Comparison of ENCODE assay signal across 7 cellular contexts in the genomic region with DNA sequence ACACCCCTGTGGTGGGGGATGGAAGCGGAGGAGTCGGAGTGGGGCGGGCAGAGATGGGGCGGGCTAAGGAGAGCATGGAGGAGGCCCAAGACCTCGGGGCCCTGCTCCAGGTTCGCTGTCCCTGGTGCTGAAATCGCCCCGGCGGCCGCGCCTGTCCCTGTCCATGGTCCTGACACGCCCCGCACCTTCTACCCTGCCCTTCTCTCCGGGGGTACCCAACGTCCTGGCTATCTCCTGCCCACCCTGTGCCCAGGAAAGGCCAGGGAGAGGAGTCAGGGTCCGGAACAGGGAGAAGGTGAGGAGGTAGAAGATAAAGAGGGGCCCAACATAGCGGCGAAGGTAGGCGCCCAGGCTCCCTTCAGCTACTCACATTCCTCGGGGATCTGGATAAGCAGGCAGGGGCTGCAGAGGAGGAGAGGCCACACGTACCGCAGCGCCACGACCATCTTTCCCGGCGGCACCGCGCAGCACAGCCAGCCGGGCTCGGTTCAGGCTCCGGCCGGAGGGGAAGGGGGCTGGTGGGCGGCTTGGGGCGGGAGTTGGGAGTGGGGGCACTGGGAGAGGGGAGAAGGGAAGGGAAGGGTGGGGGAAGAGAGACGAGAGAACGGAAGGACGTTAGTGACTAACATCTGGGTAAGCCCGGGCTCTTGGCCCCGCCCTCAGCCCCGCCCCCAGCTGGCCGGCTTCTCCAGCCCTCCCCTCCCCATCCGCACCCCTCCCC. TPM values are rescaled to one million over a fixed set of nuclear protein-coding genes. Genes with fewer than 3 reads are reported as not detected.
DNase-seq lines count a peak whose midpoint lies in the region; ATAC-seq, FAIRE-seq and TF ChIP-seq lines count a peak whose summit lies in the region.
"Had no signal": no experiment of that assay in that cellular context is flagged by ENCODE, and none has a peak within 500 bp of the region (broad histone marks: within the 10 kb centered on the region; RNA-seq: fewer than 3 reads in every experiment).

No MANE protein-coding gene starts in this region.

- TF ChIP-seq RAD21 in HepG2 (CRISPR knock-in tag; IDR thresholded peaks at IDR 0.05) = no peak

- H3K4me2 ChIP-seq in HepG2 (ENCODE audit: low read depth, low read length) = no peak overlapping the region

- in situ Hi-C loops in HepG2 (cut with HindIII; ENCODE audit: extremely low pct_ligation_motif_present, low pct_unique_long_range_greater_than_20kb) = no loop called here

- H2AFZ ChIP-seq in HepG2 (ENCODE audit: low read length) = no peak overlapping the region

- no TSS peak for BruUV-seq in HepG2 (replicated peaks; lab: Mats Ljungman, UMichigan)

- no peaks in the 10 kb centered on the region for H3K27me3 ChIP-seq in HepG2 (ENCODE audit: control insufficient read depth in 1 of 2, insufficient read depth in 2 of 2, low read length in 2 of 2)
- no peaks in the 10 kb centered on the region for H3K27me3 ChIP-seq in testis

- H3K9ac ChIP-seq in HepG2 (ENCODE audit: insufficient read depth, low read depth, low read length) = no peak overlapping the region

- POLR2A ChIA-PET in HepG2 (lab: Yijun Ruan, JAX) = no interaction called here

- WGBS in HepG2 (ENCODE audit: low lambda C conversion rate) = 54% methylated on average over 8 of the region's 42 CpGs
- WGBS in testis, 2 donors = 0 to 3% methylated on average over 2 to 42 of the region's 42 CpGs

- H3K27ac ChIP-seq in HepG2 (ENCODE audit: extremely low read length, insufficient read depth, low read length) (no peak overlapping the region), testis (no peak overlapping the region)

- TF ChIP-seq POLR2A in HepG2 (IDR thresholded peaks at IDR 0.05; ENCODE audit: insufficient read depth in 1 of 2, low read depth in 2 of 2, low read length in 2 of 2) = no peak
- TF ChIP-seq POLR2A in testis (IDR thresholded peaks at IDR 0.05) = no peak

- H3K4me3 ChIP-seq in HepG2 (replicated peaks in 1 of 3; ENCODE audit: insufficient read depth in 1 of 3, low read depth in 2 of 3, low read length in 3 of 3) (no peak overlapping the region), testis (no peak overlapping the region)

- H3K79me2 ChIP-seq in HepG2 (ENCODE audit: insufficient read depth, low read length) = no peaks in the 10 kb centered on the region

- intact Hi-C loops in HepG2 (cut with micrococcal nuclease; ENCODE audit: unreplicated experiment) = no loop called here
- intact Hi-C loops in testis (cut with DNase I; ENCODE audit: low total_unique reads) = no loop called here

- DNase-seq in NCI-H524 (lab: John Stamatoyannopoulos, UW) (peak; percentile 57 to 60), NCI-H524 treated with DMSO at 0.1 percent for 48 hours (lab: John Stamatoyannopoulos, UW) (no peak), HepG2 (ENCODE audit: low spot score) (no peak), testis (peak; percentile 57)
- peak; percentile 47 for DNase-seq in activated T-helper 9 cell treated with anti-CD3 and anti-CD28 coated beads, Interleukin-2, amount 50 U/mL, for 16 hours (ENCODE audit: low read depth)

- no peaks in the 10 kb centered on the region for H4K20me1 ChIP-seq in HepG2 (ENCODE audit: insufficient read depth, low read length)

- no peak for TF ChIP-seq EP300 in HepG2 (IDR thresholded peaks at IDR 0.05; ENCODE audit: low read depth in 2 of 2, low read length in 2 of 2)
- TF ChIP-seq EP300 in HepG2 (CRISPR knock-in tag; IDR thresholded peaks at IDR 0.05; ENCODE audit: borderline replicate concordance) = peak; percentile 81; the same call in 1 of the 2 replicates

- no peaks in the 10 kb centered on the region for H3K9me3 ChIP-seq in HepG2 (ENCODE audit: low read length)
- H3K9me3 ChIP-seq in testis = no peaks in the 10 kb centered on the region

- CTCF ChIA-PET in HepG2 (lab: Yijun Ruan, JAX; ENCODE audit: low intra/inter-chr PET ratio, low total read pairs) = no interaction called here

- TF ChIP-seq CTCF in HepG2 (CRISPR knock-in tag; IDR thresholded peaks at IDR 0.05) (no peak), testis (IDR thresholded peaks at IDR 0.05) (no peak)

- no peak for FAIRE-seq in HepG2 (lab: Jason Lieb, UNC)

- H3K4me1 ChIP-seq in HepG2 (ENCODE audit: insufficient read depth, low read length) (peaks cover 26% of the 10 kb centered on the region), testis (no peaks in the 10 kb centered on the region)

- ATAC-seq in HepG2 (peak; percentile 68), HG03196 (IDR thresholded peaks at IDR 0.05; ENCODE audit: unreplicated experiment) (no peak)

- no peaks in the 10 kb centered on the region for H3K36me3 ChIP-seq in HepG2 (replicated peaks in 1 of 2; ENCODE audit: control insufficient read depth in 1 of 2, insufficient read depth in 2 of 2, low read length in 2 of 2)
- H3K36me3 ChIP-seq in testis (ENCODE audit: low read depth, missing control alignments) = no peaks in the 10 kb centered on the region

RNA-seq across cellular contexts. Expression of gene L1CAM, which starts 10.4 kb away (rescaled TPM):
- total RNA-seq in HepG2 (2016; rRNA removed; fragmentation: Illumina TruSeq; extraction: Trizol) (1.1 and 1.4 TPM in 2 replicates), testis (1 to 10 TPM; 1.7 to 4.5 TPM)
- 0.18 and 0.30 TPM in 2 replicates for total RNA-seq in HepG2 (2016; cell fraction: cytosol; rRNA removed; fragmentation: Illumina TruSeq; extraction: Trizol; ENCODE audit: low read depth)
- total RNA-seq in HepG2 (2016; cell fraction: insoluble cytoplasmic fraction; rRNA removed; fragmentation: Illumina TruSeq; extraction: Trizol) = 0.74 and 1.1 TPM in 2 replicates
- 0.59 and 0.74 TPM in 2 replicates for total RNA-seq in HepG2 (2016; cell fraction: membrane; rRNA removed; fragmentation: Illumina TruSeq; extraction: Trizol)
- 2.9 and 3.0 TPM in 2 replicates for total RNA-seq in HepG2 (2016; cell fraction: nucleus; rRNA removed; fragmentation: Illumina TruSeq; extraction: Trizol)
- polyA plus RNA-seq in HepG2 (2011; rRNA removed) (2.0 and 5.0 TPM in 2 replicates), testis (ENCODE audit: insufficient read depth, low read depth, low replicate concordance) (2.5 TPM)
- polyA plus RNA-seq in HepG2 (2011; cell fraction: cytosol; rRNA removed) = 2.5 TPM in 2 replicates
- 15.9 and 17.0 TPM in 2 replicates for polyA plus RNA-seq in HepG2 (2011; cell fraction: nucleus; rRNA removed)
- 1.8 and 5.5 TPM in 2 replicates for polyA plus RNA-seq in HepG2 (2012)
- polyA plus RNA-seq in HepG2 (2016; cell fraction: cytosol; fragmentation: Illumina TruSeq; extraction: Trizol; ENCODE audit: low read depth) = 0.24 TPM in 2 replicates
- polyA plus RNA-seq in HepG2 (2016; cell fraction: insoluble cytoplasmic fraction; fragmentation: Illumina TruSeq; extraction: Trizol; ENCODE audit: low read depth) = 0.83 and 1.4 TPM in 2 replicates
- polyA plus RNA-seq in HepG2 (2016; cell fraction: membrane; fragmentation: Illumina TruSeq; extraction: Trizol; ENCODE audit: low read depth) = 0.46 and 0.98 TPM in 2 replicates
- polyA plus RNA-seq in HepG2 (2016; cell fraction: nucleus; fragmentation: Illumina TruSeq; extraction: Trizol; ENCODE audit: insufficient read depth, low read depth) = 6.9 and 8.1 TPM in 2 replicates
- polyA minus RNA-seq in HepG2 (2011; rRNA and poly(A)+ RNA removed; ENCODE audit: low replicate concordance) = 14.7 and 119 TPM in 2 replicates
- polyA minus RNA-seq in HepG2 (2011; cell fraction: cytosol; rRNA and poly(A)+ RNA removed) = 4.0 and 7.3 TPM in 2 replicates
- 4.6 and 6.8 TPM in 2 replicates for polyA minus RNA-seq in HepG2 (2011; cell fraction: nucleus; rRNA and poly(A)+ RNA removed)

RNA-seq across cellular contexts. Expression of gene AVPR2, which starts 28.9 kb away (rescaled TPM):
- not detected in 2 replicates for total RNA-seq in HepG2 (2016; rRNA removed; fragmentation: Illumina TruSeq; extraction: Trizol)
- total RNA-seq in HepG2 (2016; cell fraction: cytosol; rRNA removed; fragmentation: Illumina TruSeq; extraction: Trizol; ENCODE audit: low read depth) = not detected in 2 replicates
- not detected in 2 replicates for total RNA-seq in HepG2 (2016; cell fraction: insoluble cytoplasmic fraction; rRNA removed; fragmentation: Illumina TruSeq; extraction: Trizol)
- total RNA-seq in HepG2 (2016; cell fraction: membrane; rRNA removed; fragmentation: Illumina TruSeq; extraction: Trizol) = not detected in 2 replicates
- not detected in 2 replicates for total RNA-seq in HepG2 (2016; cell fraction: nucleus; rRNA removed; fragmentation: Illumina TruSeq; extraction: Trizol)
- polyA plus RNA-seq in HepG2 (2011; rRNA removed) = not detected in 2 replicates
- polyA plus RNA-seq in HepG2 (2011; cell fraction: cytosol; rRNA removed) = not detected in 2 replicates
- polyA plus RNA-seq in HepG2 (2011; cell fraction: nucleus; rRNA removed) = not detected in 2 replicates
- not detected in 2 replicates for polyA plus RNA-seq in HepG2 (2012)
- polyA plus RNA-seq in HepG2 (2016; cell fraction: cytosol; fragmentation: Illumina TruSeq; extraction: Trizol; ENCODE audit: low read depth) = not detected in 2 replicates
- polyA plus RNA-seq in HepG2 (2016; cell fraction: insoluble cytoplasmic fraction; fragmentation: Illumina TruSeq; extraction: Trizol; ENCODE audit: low read depth) = not detected in 2 replicates
- not detected in 2 replicates for polyA plus RNA-seq in HepG2 (2016; cell fraction: membrane; fragmentation: Illumina TruSeq; extraction: Trizol; ENCODE audit: low read depth)
- not detected in 2 replicates for polyA plus RNA-seq in HepG2 (2016; cell fraction: nucleus; fragmentation: Illumina TruSeq; extraction: Trizol; ENCODE audit: insufficient read depth, low read depth)
- 0.18 and 0.87 TPM in 2 replicates for polyA minus RNA-seq in HepG2 (2011; rRNA and poly(A)+ RNA removed; ENCODE audit: low replicate concordance)
- not detected in 2 replicates for polyA minus RNA-seq in HepG2 (2011; cell fraction: cytosol; rRNA and poly(A)+ RNA removed)
- not detected in 2 replicates for polyA minus RNA-seq in HepG2 (2011; cell fraction: nucleus; rRNA and poly(A)+ RNA removed)
- 1 to 10 TPM in 1 of 2 donors, under 1 TPM in 1; 0.74 to 1.1 TPM for total RNA-seq in testis
- 1.3 TPM for polyA plus RNA-seq in testis (ENCODE audit: insufficient read depth, low read depth, low replicate concordance)
- polyA plus RNA-seq: BJ had no signal

RNA-seq across cellular contexts. Expression of gene PDZD4, which starts 45.2 kb away (rescaled TPM):
- not detected in 2 replicates for total RNA-seq in HepG2 (2016; rRNA removed; fragmentation: Illumina TruSeq; extraction: Trizol)
- not detected in 2 replicates for total RNA-seq in HepG2 (2016; cell fraction: cytosol; rRNA removed; fragmentation: Illumina TruSeq; extraction: Trizol; ENCODE audit: low read depth)
- not detected in 2 replicates for total RNA-seq in HepG2 (2016; cell fraction: insoluble cytoplasmic fraction; rRNA removed; fragmentation: Illumina TruSeq; extraction: Trizol)
- total RNA-seq in HepG2 (2016; cell fraction: membrane; rRNA removed; fragmentation: Illumina TruSeq; extraction: Trizol) = not detected in 2 replicates
- not detected in 2 replicates for total RNA-seq in HepG2 (2016; cell fraction: nucleus; rRNA removed; fragmentation: Illumina TruSeq; extraction: Trizol)
- polyA plus RNA-seq in HepG2 (2011; rRNA removed) = 0.03 TPM in 1 of 2 replicates, not detected in the other
- 0.08 TPM in 1 of 2 replicates, not detected in the other for polyA plus RNA-seq in HepG2 (2011; cell fraction: cytosol; rRNA removed)
- polyA plus RNA-seq in HepG2 (2011; cell fraction: nucleus; rRNA removed) = 0.21 and 0.28 TPM in 2 replicates
- polyA plus RNA-seq in HepG2 (2012) = 0.04 TPM in 1 of 2 replicates, not detected in the other
- not detected in 2 replicates for polyA plus RNA-seq in HepG2 (2016; cell fraction: cytosol; fragmentation: Illumina TruSeq; extraction: Trizol; ENCODE audit: low read depth)
- not detected in 2 replicates for polyA plus RNA-seq in HepG2 (2016; cell fraction: insoluble cytoplasmic fraction; fragmentation: Illumina TruSeq; extraction: Trizol; ENCODE audit: low read depth)
- polyA plus RNA-seq in HepG2 (2016; cell fraction: membrane; fragmentation: Illumina TruSeq; extraction: Trizol; ENCODE audit: low read depth) = not detected in 2 replicates
- not detected in 2 replicates for polyA plus RNA-seq in HepG2 (2016; cell fraction: nucleus; fragmentation: Illumina TruSeq; extraction: Trizol; ENCODE audit: insufficient read depth, low read depth)
- polyA minus RNA-seq in HepG2 (2011; rRNA and poly(A)+ RNA removed; ENCODE audit: low replicate concordance) = not detected in 2 replicates
- not detected in 2 replicates for polyA minus RNA-seq in HepG2 (2011; cell fraction: cytosol; rRNA and poly(A)+ RNA removed)
- polyA minus RNA-seq in HepG2 (2011; cell fraction: nucleus; rRNA and poly(A)+ RNA removed) = not detected in 2 replicates
- 10 to 100 TPM; 13.5 to 17.2 TPM for total RNA-seq in testis
- polyA plus RNA-seq in testis (ENCODE audit: insufficient read depth, low read depth, low replicate concordance) = 11.2 TPM

RNA-seq across cellular contexts. Expression of gene ARHGAP4, which starts 50.5 kb away (rescaled TPM):
- total RNA-seq in HepG2 (2016; rRNA removed; fragmentation: Illumina TruSeq; extraction: Trizol) (0.64 TPM in 1 of 2 replicates, not detected in the other), testis (10 to 100 TPM; 34.6 to 41.3 TPM)
- not detected in 2 replicates for total RNA-seq in HepG2 (2016; cell fraction: cytosol; rRNA removed; fragmentation: Illumina TruSeq; extraction: Trizol; ENCODE audit: low read depth)
- 0.22 TPM in 1 of 2 replicates, not detected in the other for total RNA-seq in HepG2 (2016; cell fraction: insoluble cytoplasmic fraction; rRNA removed; fragmentation: Illumina TruSeq; extraction: Trizol)
- 0.28 TPM in 1 of 2 replicates, not detected in the other for total RNA-seq in HepG2 (2016; cell fraction: membrane; rRNA removed; fragmentation: Illumina TruSeq; extraction: Trizol)
- 0.41 TPM in 1 of 2 replicates, not detected in the other for total RNA-seq in HepG2 (2016; cell fraction: nucleus; rRNA removed; fragmentation: Illumina TruSeq; extraction: Trizol)
- polyA plus RNA-seq in HepG2 (2011; rRNA removed) (0.57 and 1.1 TPM in 2 replicates), testis (ENCODE audit: insufficient read depth, low read depth, low replicate concordance) (25.6 TPM)
- 0.10 and 0.19 TPM in 2 replicates for polyA plus RNA-seq in HepG2 (2011; cell fraction: cytosol; rRNA removed)
- 7.0 and 9.1 TPM in 2 replicates for polyA plus RNA-seq in HepG2 (2011; cell fraction: nucleus; rRNA removed)
- polyA plus RNA-seq in HepG2 (2012) = 0.35 and 0.59 TPM in 2 replicates
- polyA plus RNA-seq in HepG2 (2016; cell fraction: cytosol; fragmentation: Illumina TruSeq; extraction: Trizol; ENCODE audit: low read depth) = not detected in 2 replicates
- polyA plus RNA-seq in HepG2 (2016; cell fraction: insoluble cytoplasmic fraction; fragmentation: Illumina TruSeq; extraction: Trizol; ENCODE audit: low read depth) = not detected in 2 replicates
- not detected in 2 replicates for polyA plus RNA-seq in HepG2 (2016; cell fraction: membrane; fragmentation: Illumina TruSeq; extraction: Trizol; ENCODE audit: low read depth)
- 0.64 and 1.9 TPM in 2 replicates for polyA plus RNA-seq in HepG2 (2016; cell fraction: nucleus; fragmentation: Illumina TruSeq; extraction: Trizol; ENCODE audit: insufficient read depth, low read depth)
- 1.6 and 1.8 TPM in 2 replicates for polyA minus RNA-seq in HepG2 (2011; rRNA and poly(A)+ RNA removed; ENCODE audit: low replicate concordance)
- 1.1 TPM in 1 of 2 replicates, not detected in the other for polyA minus RNA-seq in HepG2 (2011; cell fraction: cytosol; rRNA and poly(A)+ RNA removed)
- polyA minus RNA-seq in HepG2 (2011; cell fraction: nucleus; rRNA and poly(A)+ RNA removed) = 1.2 and 2.8 TPM in 2 replicates

RNA-seq across cellular contexts. Expression of gene NAA10, which starts 59.3 kb away (rescaled TPM):
- total RNA-seq in HepG2 (2016; rRNA removed; fragmentation: Illumina TruSeq; extraction: Trizol) (51.1 and 51.7 TPM in 2 replicates), testis (10 to 100 TPM; 46.7 to 52.8 TPM)
- total RNA-seq in HepG2 (2016; cell fraction: cytosol; rRNA removed; fragmentation: Illumina TruSeq; extraction: Trizol; ENCODE audit: low read depth) = 55.8 and 62.5 TPM in 2 replicates
- total RNA-seq in HepG2 (2016; cell fraction: insoluble cytoplasmic fraction; rRNA removed; fragmentation: Illumina TruSeq; extraction: Trizol) = 47.6 and 50.9 TPM in 2 replicates
- total RNA-seq in HepG2 (2016; cell fraction: membrane; rRNA removed; fragmentation: Illumina TruSeq; extraction: Trizol) = 52.1 and 59.2 TPM in 2 replicates
- 27.3 and 30.2 TPM in 2 replicates for total RNA-seq in HepG2 (2016; cell fraction: nucleus; rRNA removed; fragmentation: Illumina TruSeq; extraction: Trizol)
- polyA plus RNA-seq in HepG2 (2011; rRNA removed) (49.1 and 49.2 TPM in 2 replicates), testis (ENCODE audit: insufficient read depth, low read depth, low replicate concordance) (33.9 TPM)
- 61.9 and 80.7 TPM in 2 replicates for polyA plus RNA-seq in HepG2 (2011; cell fraction: cytosol; rRNA removed)
- polyA plus RNA-seq in HepG2 (2011; cell fraction: nucleus; rRNA removed) = 84.9 and 98.2 TPM in 2 replicates
- 45.4 and 52.3 TPM in 2 replicates for polyA plus RNA-seq in HepG2 (2012)
- polyA plus RNA-seq in HepG2 (2016; cell fraction: cytosol; fragmentation: Illumina TruSeq; extraction: Trizol; ENCODE audit: low read depth) = 168 and 195 TPM in 2 replicates
- polyA plus RNA-seq in HepG2 (2016; cell fraction: insoluble cytoplasmic fraction; fragmentation: Illumina TruSeq; extraction: Trizol; ENCODE audit: low read depth) = 99.2 and 109 TPM in 2 replicates
- polyA plus RNA-seq in HepG2 (2016; cell fraction: membrane; fragmentation: Illumina TruSeq; extraction: Trizol; ENCODE audit: low read depth) = 92.8 and 108 TPM in 2 replicates
- 92.2 and 97.8 TPM in 2 replicates for polyA plus RNA-seq in HepG2 (2016; cell fraction: nucleus; fragmentation: Illumina TruSeq; extraction: Trizol; ENCODE audit: insufficient read depth, low read depth)
- polyA minus RNA-seq in HepG2 (2011; rRNA and poly(A)+ RNA removed; ENCODE audit: low replicate concordance) = 30.3 and 98.8 TPM in 2 replicates
- polyA minus RNA-seq in HepG2 (2011; cell fraction: cytosol; rRNA and poly(A)+ RNA removed) = 14.6 and 17.3 TPM in 2 replicates
- 23.7 and 25.0 TPM in 2 replicates for polyA minus RNA-seq in HepG2 (2011; cell fraction: nucleus; rRNA and poly(A)+ RNA removed)

Comparison
In these comparisons a context has a peak if more than half of its experiments do, and no peak if none do; other contexts are left out.
1. DNase-seq: peak in NCI-H524 (2 of 2), activated T-helper 9 cell treated with anti-CD3 and anti-CD28 coated beads, Interleukin-2, amount 50 U/mL, for 16 hours (single experiment) and testis (single experiment); none in NCI-H524 treated with DMSO at 0.1 percent for 48 hours (single experiment) and HepG2 (single experiment).
2. RNA of gene PDZD4, which starts 45.2 kb away (total RNA-seq): 13.5 to 17.2 TPM in testis; not detected in HepG2; every median in the first group is over 10 times any median in the second.